21 cellular contexts compared by ENCODE assay signal in the genomic region with DNA sequence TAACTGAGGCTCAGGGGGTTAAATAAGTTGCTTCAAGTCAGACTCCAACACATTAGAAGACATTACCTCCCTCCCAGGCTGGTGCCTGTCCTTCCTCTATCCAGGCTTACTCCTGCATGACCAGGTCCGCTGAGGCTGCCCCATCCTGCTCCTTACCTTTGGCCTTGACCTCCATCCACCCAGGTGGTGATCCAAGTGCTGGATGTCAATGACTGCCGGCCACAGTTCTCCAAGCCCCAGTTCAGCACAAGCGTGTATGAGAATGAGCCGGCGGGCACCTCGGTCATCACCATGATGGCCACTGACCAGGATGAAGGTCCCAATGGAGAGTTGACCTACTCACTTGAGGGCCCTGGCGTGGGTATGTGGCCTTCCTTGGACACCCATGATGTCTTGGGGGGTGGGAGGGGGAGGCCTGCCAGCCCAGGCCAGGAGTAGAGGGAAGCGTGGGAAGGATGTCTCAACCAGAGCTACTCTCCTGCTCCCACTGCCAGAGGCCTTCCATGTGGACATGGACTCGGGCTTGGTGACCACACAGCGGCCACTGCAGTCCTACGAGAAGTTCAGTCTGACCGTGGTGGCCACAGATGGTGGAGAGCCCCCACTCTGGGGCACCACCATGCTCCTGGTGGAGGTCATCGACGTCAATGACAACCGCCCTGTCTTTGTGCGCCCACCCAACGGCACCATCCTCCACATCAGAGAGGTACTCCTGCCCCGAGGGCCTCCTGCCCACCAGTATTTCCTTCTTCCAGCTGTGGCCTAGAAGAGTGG. TPM values are rescaled to one million over a fixed set of nuclear protein-coding genes. Genes with fewer than 3 reads are reported as not detected.
DNase-seq lines count a peak whose midpoint lies in the region; ATAC-seq, FAIRE-seq and TF ChIP-seq lines count a peak whose summit lies in the region.
"Had no signal": no experiment of that assay in that cellular context is flagged by ENCODE, and none has a peak within 500 bp of the region (broad histone marks: within the 10 kb centered on the region; RNA-seq: fewer than 3 reads in every experiment).

No MANE protein-coding gene starts in this region.

- ATAC-seq in left cardiac atrium (no peak), gastroesophageal sphincter (no peak), HG03097 (IDR thresholded peaks at IDR 0.05; ENCODE audit: low FRiP score, unreplicated experiment) (no peak)
- ATAC-seq: A549 had no signal

- no peak overlapping the region for H3K4me3 Mint-ChIP-seq in neural progenitor cell
- H3K4me3 Mint-ChIP-seq: CD4-positive, CD25-positive, alpha-beta regulatory T cell; CD8-positive, alpha-beta memory T cell; H9 had no signal

- intact Hi-C loops in left cardiac atrium (cut with DNase I) (no loop called here), cardiac septum (cut with DNase I) (no loop called here), spleen (cut with DNase I; ENCODE audit: low total_unique reads) (no loop called here)

- H3K79me2 ChIP-seq in neural progenitor cell (ENCODE audit: low read depth) = no peaks in the 10 kb centered on the region

- DNase-seq in left cardiac atrium = peak; percentile 13
- DNase-seq in cardiac septum (ENCODE audit: low spot score) = no peak
- DNase-seq in neural progenitor cell (ENCODE audit: low spot score) = no peak
- peak; percentile 65 for DNase-seq in spleen
- no peak for DNase-seq in urothelium cell line (ENCODE audit: low spot score)
- no peak for DNase-seq in RWPE1 (ENCODE audit: low spot score)
- DNase-seq: AML-193; CD4-positive, CD25-positive, alpha-beta regulatory T cell; COR-L47; H9 had no signal

- H3K36me3 Mint-ChIP-seq in neural progenitor cell = no peaks in the 10 kb centered on the region

- H3K27ac ChIP-seq in neural progenitor cell (no peak overlapping the region), spleen (no peak overlapping the region), gastroesophageal sphincter (no peak overlapping the region), RWPE1 (no peak overlapping the region)
- H3K27ac ChIP-seq: 22Rv1, A549, BLaER1 had no signal

- no peaks in the 10 kb centered on the region for H3F3A ChIP-seq in neural progenitor cell (ENCODE audit: low read depth)

- POLR2A ChIA-PET in RWPE1 (lab: Yijun Ruan, JAX; ENCODE audit: low non-redundant PET) = no interaction called here

- no peak overlapping the region for H3K4me2 ChIP-seq in neural progenitor cell
- H3K4me2 ChIP-seq: A549, BLaER1 had no signal

- peak; percentile 86 for FAIRE-seq in urothelium cell line (lab: Jason Lieb, UNC)
- FAIRE-seq: A549, D721Med, G401.6, GM12892, GM18507, H1 had no signal

- no peaks in the 10 kb centered on the region for H4K20me1 ChIP-seq in neural progenitor cell (ENCODE audit: low read depth)
- H4K20me1 ChIP-seq: BLaER1 had no signal

- H3K9me3 ChIP-seq in neural progenitor cell (ENCODE audit: low read depth) (no peaks in the 10 kb centered on the region), spleen (no peaks in the 10 kb centered on the region), gastroesophageal sphincter (no peaks in the 10 kb centered on the region)
- H3K9me3 ChIP-seq: A549, BLaER1 had no signal

- TF ChIP-seq CTCF in neural progenitor cell (IDR thresholded peaks at IDR 0.05) = no peak
- TF ChIP-seq CTCF in spleen (IDR thresholded peaks at IDR 0.05 in 8 of 11, conservative IDR thresholded peaks at IDR 0.05 in 3 of 11) = no peak
- TF ChIP-seq CTCF in gastroesophageal sphincter (IDR thresholded peaks at IDR 0.05) = no peak
- TF ChIP-seq CTCF in RWPE1 (conservative IDR thresholded peaks at IDR 0.05; ENCODE audit: low read depth) = no peak

- H3K4me1 ChIP-seq in neural progenitor cell (no peaks in the 10 kb centered on the region), spleen (peaks cover 4 to 68% (median 33%) of the 10 kb centered on the region in 6 donors), gastroesophageal sphincter (peaks cover 0 to 5% (median 0%) of the 10 kb centered on the region in 3 donors)
- H3K4me1 ChIP-seq: BLaER1 had no signal

- peaks cover 9% of the 10 kb centered on the region for H3K27me3 Mint-ChIP-seq in neural progenitor cell (ENCODE audit: insufficient read depth, low read depth)
- H3K27me3 Mint-ChIP-seq: CD4-positive, CD25-positive, alpha-beta regulatory T cell had no signal

- peaks cover 3% of the 10 kb centered on the region for H3K4me1 Mint-ChIP-seq in neural progenitor cell

- no peak for TF ChIP-seq EP300 in gastroesophageal sphincter (IDR thresholded peaks at IDR 0.05)

- H3K36me3 ChIP-seq in neural progenitor cell (no peaks in the 10 kb centered on the region), spleen (no peaks in the 10 kb centered on the region), gastroesophageal sphincter (no peaks in the 10 kb centered on the region)
- H3K36me3 ChIP-seq: BLaER1 had no signal

- no peaks in the 10 kb centered on the region for H3K9me3 Mint-ChIP-seq in neural progenitor cell
- H3K9me3 Mint-ChIP-seq: CD4-positive, CD25-positive, alpha-beta regulatory T cell; CD8-positive, alpha-beta memory T cell; H9 had no signal

- TF ChIP-seq POLR2A in spleen (IDR thresholded peaks at IDR 0.05) = no peak
- no peak for TF ChIP-seq POLR2A in gastroesophageal sphincter (IDR thresholded peaks at IDR 0.05)

- H3K27me3 ChIP-seq in neural progenitor cell = peaks cover 25% of the 10 kb centered on the region
- no peaks in the 10 kb centered on the region for H3K27me3 ChIP-seq in spleen (replicated peaks in 1 of 7)
- H3K27me3 ChIP-seq in gastroesophageal sphincter = no peaks in the 10 kb centered on the region
- H3K27me3 ChIP-seq: BLaER1 had no signal

- H3K9ac ChIP-seq in neural progenitor cell = no peak overlapping the region
- H3K9ac ChIP-seq: BLaER1 had no signal

- CTCF ChIA-PET in RWPE1 (lab: Yijun Ruan, JAX) = interaction anchor here (0.6 kb wide), 1 partner anchor 51 kb away, joined by 3 read pairs; no protein-coding TSS in a partner anchor

- 86 to 95% (median 91%) methylated on average over 10 to 18 of the region's 18 CpGs for WGBS in spleen, 5 donors
- 100% methylated on average over 1 of the region's 18 CpGs; no CpG with 5 or more reads in 1 of the 2 donors for WGBS in gastroesophageal sphincter (ENCODE audit: low coverage in 1 of 2), 2 donors

- H3K4me3 ChIP-seq in neural progenitor cell (no peak overlapping the region), spleen (no peak overlapping the region), gastroesophageal sphincter (no peak overlapping the region)
- H3K4me3 ChIP-seq: A549, BLaER1 had no signal

- peak overlapping the region; percentile 69 for H3K27ac Mint-ChIP-seq in neural progenitor cell
- H3K27ac Mint-ChIP-seq: CD4-positive, CD25-positive, alpha-beta regulatory T cell had no signal

- no peak overlapping the region for H2AFZ ChIP-seq in neural progenitor cell (replicated peaks)

RNA-seq across cellular contexts. Expression of gene VSIR, which starts 29.6 kb away (rescaled TPM):
- total RNA-seq in left cardiac atrium = 10 to 100 TPM; 40.6 to 65.3 TPM
- 63.0 TPM for total RNA-seq in cardiac septum
- 0.46 TPM in 1 of 2 replicates, not detected in the other for total RNA-seq in neural progenitor cell (ENCODE audit: low replicate concordance)
- total RNA-seq in spleen = 100 to 1,000 TPM; 202 to 512 (median 313) TPM
- 10 to 100 TPM; 34.5 to 84.3 (median 50.4) TPM for polyA plus RNA-seq in spleen
- total RNA-seq in gastroesophageal sphincter = 10 to 100 TPM; 34.7 to 83.6 (median 61.6) TPM
- total RNA-seq: H1 had no signal

RNA-seq across cellular contexts. Expression of gene PSAP, which starts 48.1 kb away (rescaled TPM):
- total RNA-seq in left cardiac atrium (1,000 to 10,000 TPM; 1,413 to 1,441 TPM), cardiac septum (1,123 TPM), neural progenitor cell (ENCODE audit: low replicate concordance) (358 and 493 TPM in 2 replicates), spleen (1,000 to 10,000 TPM; 1,269 to 1,826 (median 1,507) TPM), gastroesophageal sphincter (100 to 1,000 TPM; 604 to 881 (median 718) TPM)
- polyA plus RNA-seq in spleen = 100 to 1,000 TPM; 363 to 690 (median 437) TPM

Comparison
In these comparisons a context has a peak if more than half of its experiments do, and no peak if none do; other contexts are left out.
1. DNase-seq: peak in left cardiac atrium (single experiment) and spleen (single experiment); none in cardiac septum (single experiment), neural progenitor cell (single experiment), urothelium cell line (single experiment) and RWPE1 (single experiment).
2. RNA of gene VSIR, which starts 29.6 kb away (total RNA-seq): 202 to 512 TPM in spleen, 40.6 to 65.3 TPM in left cardiac atrium, 63.0 TPM in cardiac septum (single experiment) and 34.7 to 83.6 TPM in gastroesophageal sphincter; 0.46 TPM in neural progenitor cell; every median in the first group is over 10 times any median in the second.